24 cellular contexts compared by ENCODE assay signal in genomic region chr9:80012557-80013330, GRCh38.
DNase-seq lines count a peak whose midpoint lies in the region; ATAC-seq and TF ChIP-seq lines count a peak whose summit lies in the region.
"Had no signal": no experiment of that assay in that cellular context is flagged by ENCODE, and none has a peak within 500 bp of the region (broad histone marks: within the 10 kb centered on the region; RNA-seq: fewer than 3 reads in every experiment).

No MANE protein-coding gene starts in this region.

- no peak for ATAC-seq in HG03521 (IDR thresholded peaks at IDR 0.05; ENCODE audit: unreplicated experiment)
- ATAC-seq: HCT116 had no signal

- H3K27me3 ChIP-seq in Karpas-422 (ENCODE audit: low read length) (no peaks in the 10 kb centered on the region; the same call in 1 of the 2 replicates), MG63 (no peaks in the 10 kb centered on the region)
- H3K27me3 ChIP-seq: BE2C had no signal

- H3K4me2 ChIP-seq in Karpas-422 (ENCODE audit: low read depth, low read length, poor library complexity, severe bottlenecking), result no peak overlapping the region

- H3K4me3 ChIP-seq in Karpas-422 (ENCODE audit: low read length) (no peak overlapping the region), MG63 (no peak overlapping the region)

- DNase-seq in DMS53 (lab: John Stamatoyannopoulos, UW) (peak; percentile 26), DMS53 treated with DMSO at 0.1 percent for 48 hours (lab: John Stamatoyannopoulos, UW; ENCODE audit: unreplicated experiment) (no peak), NCI-H82 treated with DMSO at 0.1 percent for 48 hours (lab: John Stamatoyannopoulos, UW; ENCODE audit: unreplicated experiment) (peak; percentile 4), left kidney (ENCODE audit: low read depth, low spot score) (peak; percentile 23), Karpas-422 (no peak), MG63 (no peak), HFFc6 (no peak)
- DNase-seq: ACHN, BE2C, Calu3, GOT3, KG1, NCI-H1092 treated with DMSO at 0.1 percent for 48 hours, NCI-H1436 treated with DMSO at 0.1 percent for 48 hours, NCI-H187 treated with DMSO at 0.1 percent for 48 hours, NCI-H446, NCI-H524 treated with DMSO at 0.1 percent for 48 hours, NCI-H774, Right ventricle myocardium superior, RPMI8226, T-helper 1 cell had no signal

- 0 out of 2 replicates have a peak, but pooled peaks cover 3% of the 10 kb centered on the region for H3K9me3 ChIP-seq in Karpas-422 (ENCODE audit: low read length)
- H3K9me3 ChIP-seq in MG63, result no peaks in the 10 kb centered on the region
- H3K9me3 ChIP-seq: BE2C had no signal

- H3K27ac ChIP-seq in Karpas-422 (ENCODE audit: low read length), result no peak overlapping the region
- H3K27ac ChIP-seq: 22Rv1 had no signal

- H3K4me1 ChIP-seq in Karpas-422 (ENCODE audit: low read length), result no peaks in the 10 kb centered on the region
- H3K4me1 ChIP-seq: BE2C had no signal

- H3K27ac Mint-ChIP-seq in HFFc6, result no peak overlapping the region

- H3K27me3 Mint-ChIP-seq in HFFc6 (ENCODE audit: insufficient read depth), result no peaks in the 10 kb centered on the region

- H3K9ac ChIP-seq in Karpas-422 (ENCODE audit: low read length), result no peak overlapping the region

- no peaks in the 10 kb centered on the region for H4K20me1 ChIP-seq in Karpas-422 (ENCODE audit: insufficient read depth, low read depth, low read length)

- H3K9me2 ChIP-seq in Karpas-422 (replicated peaks; ENCODE audit: insufficient read depth, low read length), result 0 out of 2 replicates have a peak, but pooled peaks cover 5% of the 10 kb centered on the region

- TF ChIP-seq CTCF in HFFc6 (IDR thresholded peaks at IDR 0.05), result no peak

- H2AFZ ChIP-seq in Karpas-422 (ENCODE audit: low read length), result no peak overlapping the region

- H3K9me3 Mint-ChIP-seq in HFFc6, result no peaks in the 10 kb centered on the region

- no peak overlapping the region for H3K4me3 Mint-ChIP-seq in HFFc6

- no peaks in the 10 kb centered on the region for H3K36me3 Mint-ChIP-seq in HFFc6 (ENCODE audit: low read depth)

- no peaks in the 10 kb centered on the region for H3K4me1 Mint-ChIP-seq in HFFc6 (ENCODE audit: low read depth)

- no peaks in the 10 kb centered on the region for H3K79me2 ChIP-seq in Karpas-422 (ENCODE audit: low read length)

- no peaks in the 10 kb centered on the region for H3K36me3 ChIP-seq in Karpas-422 (ENCODE audit: insufficient read depth, low read length)
- H3K36me3 ChIP-seq in MG63, result no peaks in the 10 kb centered on the region
- H3K36me3 ChIP-seq: BE2C had no signal

Comparison
In these comparisons a context has a peak if more than half of its experiments do, and no peak if none do; other contexts are left out.
1. DNase-seq: peak in DMS53 (single experiment), NCI-H82 treated with DMSO at 0.1 percent for 48 hours (single experiment) and left kidney (single experiment); none in DMS53 treated with DMSO at 0.1 percent for 48 hours (single experiment), Karpas-422 (single experiment), MG63 (single experiment) and HFFc6 (single experiment).